ENCODE assay signal across 8 cellular contexts in genomic region chr2:231483398-231484329, GRCh38. TPM values are rescaled to one million over a fixed set of nuclear protein-coding genes. Genes with fewer than 3 reads are reported as not detected.
DNase-seq lines count a peak whose midpoint lies in the region; ATAC-seq and TF ChIP-seq lines count a peak whose summit lies in the region.

No MANE protein-coding gene starts in this region.

- H3K27ac ChIP-seq in CD8-positive, alpha-beta memory T cell (ENCODE audit: low read depth, low read length): peak overlapping the region; percentile 67
- H3K27ac ChIP-seq in MM.1S (ENCODE audit: low read length): peak overlapping the region; percentile 67

- H3F3A ChIP-seq in MM.1S (ENCODE audit: insufficient read depth, low read length): no peaks in the 10 kb centered on the region

- H3K4me2 ChIP-seq in MM.1S (ENCODE audit: low read depth, low read length): peak overlapping the region; percentile 95

- no peaks in the 10 kb centered on the region for H3K79me2 ChIP-seq in MM.1S (ENCODE audit: low read length)

- H3K4me1 ChIP-seq in CD8-positive, alpha-beta memory T cell (ENCODE audit: insufficient read depth, low read length): peaks cover 4% of the 10 kb centered on the region
- H3K4me1 ChIP-seq in MM.1S (ENCODE audit: low read length): peaks cover 3% of the 10 kb centered on the region; the same call in 1 of the 2 replicates

- no peaks in the 10 kb centered on the region for H3K36me3 ChIP-seq in CD8-positive, alpha-beta memory T cell (ENCODE audit: insufficient read depth, low read length)
- no peaks in the 10 kb centered on the region for H3K36me3 ChIP-seq in MM.1S (replicated peaks; ENCODE audit: insufficient read depth, low read length)

- H3K4me3 Mint-ChIP-seq in CD8-positive, alpha-beta memory T cell: peak overlapping the region; percentile 73 to 88 (median 77)
- peak overlapping the region; percentile 77 for H3K4me3 Mint-ChIP-seq in activated naive CD4-positive, alpha-beta T cell treated with anti-CD3 and anti-CD28 coated beads, Interleukin-2, amount 10 ng/mL, durations not matched to agents 7 days and 5 days

- no peaks in the 10 kb centered on the region for H3K9me2 ChIP-seq in MM.1S (replicated peaks; ENCODE audit: insufficient read depth, low read length)

- no peaks in the 10 kb centered on the region for H3K27me3 ChIP-seq in CD8-positive, alpha-beta memory T cell (ENCODE audit: insufficient read depth, low read length, poor library complexity, severe bottlenecking)
- H3K27me3 ChIP-seq in MM.1S (replicated peaks; ENCODE audit: insufficient read depth, low read length): no peaks in the 10 kb centered on the region

- no peaks in the 10 kb centered on the region for H4K20me1 ChIP-seq in MM.1S (ENCODE audit: insufficient read depth, low read length)

- ATAC-seq in GM18870 (IDR thresholded peaks at IDR 0.05; ENCODE audit: unreplicated experiment): no peak
- no peak for ATAC-seq in HG03457 (IDR thresholded peaks at IDR 0.05; ENCODE audit: unreplicated experiment)

- no peaks in the 10 kb centered on the region for H3K36me3 Mint-ChIP-seq in CD8-positive, alpha-beta memory T cell
- H3K36me3 Mint-ChIP-seq in activated naive CD4-positive, alpha-beta T cell treated with anti-CD3 and anti-CD28 coated beads, Interleukin-2, amount 10 ng/mL, durations not matched to agents 7 days and 5 days: no peaks in the 10 kb centered on the region

- H3K9me3 Mint-ChIP-seq in CD8-positive, alpha-beta memory T cell: no peaks in the 10 kb centered on the region
- H3K9me3 Mint-ChIP-seq in activated naive CD4-positive, alpha-beta T cell treated with anti-CD3 and anti-CD28 coated beads, Interleukin-2, amount 10 ng/mL, durations not matched to agents 7 days and 5 days: no peaks in the 10 kb centered on the region

- no peak for TF ChIP-seq CTCF in MM.1S (IDR thresholded peaks at IDR 0.05; ENCODE audit: low read length)

- H2AFZ ChIP-seq in MM.1S (ENCODE audit: low read length): peak overlapping the region; percentile 95

- CTCF ChIA-PET in CD8-positive, alpha-beta memory T cell (lab: Charles Lee): interaction anchor here (0.7 to 4.8 kb wide), 31 partner anchors 9 to 380 kb away, joined by 3 to 70 read pairs (median 5); partner anchors contain the start of genes NCL and NMUR1
- CTCF ChIA-PET in activated naive CD4-positive, alpha-beta T cell treated with anti-CD3 and anti-CD28 coated beads, Interleukin-2, amount 10 ng/mL, durations not matched to agents 7 days and 5 days (lab: Charles Lee): interaction anchor here (0.6 to 4.0 kb wide), 16 partner anchors 8 to 189 kb away, joined by 3 to 35 read pairs (median 4); partner anchors contain the start of gene NCL

- H3K27me3 Mint-ChIP-seq in CD8-positive, alpha-beta memory T cell: peaks cover 0 to 2% of the 10 kb centered on the region in 2 donors
- peaks cover 12% of the 10 kb centered on the region for H3K27me3 Mint-ChIP-seq in activated naive CD4-positive, alpha-beta T cell treated with anti-CD3 and anti-CD28 coated beads, Interleukin-2, amount 10 ng/mL, durations not matched to agents 7 days and 5 days

- POLR2A ChIA-PET in CD8-positive, alpha-beta memory T cell (lab: Charles Lee): interaction anchor here (0.6 to 5.6 kb wide), 4 partner anchors 18 to 69 kb away, joined by 3 to 50 read pairs (median 4); partner anchors contain the start of gene NCL

- H3K9ac ChIP-seq in MM.1S (ENCODE audit: low read length): peak overlapping the region; percentile 95

- peak; percentile 5 to 62 (median 53) for DNase-seq in CD8-positive, alpha-beta memory T cell
- DNase-seq in MM.1S (peak; percentile 39), iPS-NIHi11 (ENCODE audit: low spot score) (peak; percentile 51), DMS153 treated with DMSO at 0.1 percent for 48 hours (lab: John Stamatoyannopoulos, UW; ENCODE audit: unreplicated experiment) (no peak)
- peak; percentile 65 for DNase-seq in activated naive CD4-positive, alpha-beta T cell treated with anti-CD3 and anti-CD28 coated beads, Interleukin-2, amount 10 ng/mL, durations not matched to agents 7 days and 5 days
- DNase-seq in stimulated activated CD8-positive, alpha-beta memory T cell treated with anti-CD3 and anti-CD28 coated beads, Interleukin-12 subunit alpha, Interleukin-12 subunit beta, amount 100 ng/mL, for 4 hours (ENCODE audit: low read depth): peak; percentile 4

- peak overlapping the region; percentile 70 to 95 (median 90) for H3K27ac Mint-ChIP-seq in CD8-positive, alpha-beta memory T cell
- peak overlapping the region; percentile 92 for H3K27ac Mint-ChIP-seq in activated naive CD4-positive, alpha-beta T cell treated with anti-CD3 and anti-CD28 coated beads, Interleukin-2, amount 10 ng/mL, durations not matched to agents 7 days and 5 days

- peak overlapping the region; percentile 64 for H3K4me3 ChIP-seq in CD8-positive, alpha-beta memory T cell (ENCODE audit: low read length)
- H3K4me3 ChIP-seq in MM.1S (ENCODE audit: low read length): peak overlapping the region; percentile 78

- no peaks in the 10 kb centered on the region for H3K9me3 ChIP-seq in CD8-positive, alpha-beta memory T cell (ENCODE audit: low read length)
- no peaks in the 10 kb centered on the region for H3K9me3 ChIP-seq in MM.1S (replicated peaks; ENCODE audit: insufficient read depth, low read length)

- H3K4me1 Mint-ChIP-seq in CD8-positive, alpha-beta memory T cell: peaks cover 4 to 18% (median 8%) of the 10 kb centered on the region in 3 donors
- peaks cover 29% of the 10 kb centered on the region for H3K4me1 Mint-ChIP-seq in activated naive CD4-positive, alpha-beta T cell treated with anti-CD3 and anti-CD28 coated beads, Interleukin-2, amount 10 ng/mL, durations not matched to agents 7 days and 5 days

RNA-seq across cellular contexts. Expression of gene NCL, which starts 19.4 kb away (rescaled TPM):
- total RNA-seq in CD8-positive, alpha-beta memory T cell: 1,000 to 10,000 TPM; 1,673 to 1,772 TPM
- 568 TPM for polyA plus RNA-seq in CD8-positive, alpha-beta memory T cell

RNA-seq across cellular contexts. Expression of gene NMUR1, which starts 46.6 kb away (rescaled TPM):
- under 1 TPM; 0.15 to 0.18 TPM for total RNA-seq in CD8-positive, alpha-beta memory T cell
- polyA plus RNA-seq in CD8-positive, alpha-beta memory T cell: 2.7 TPM
